In genomic region chr5:78243639-78244038, GRCh38 we compare ENCODE assay signal across 18 cellular contexts. TPM values are rescaled to one million over a fixed set of nuclear protein-coding genes. Genes with fewer than 3 reads are reported as not detected.
A peak's percentile ranks its signal among the peaks of the same experiment; 100 is the strongest.
DNase-seq lines count a peak whose midpoint lies in the region; ATAC-seq, FAIRE-seq and TF ChIP-seq lines count a peak whose summit lies in the region.
"Had no signal": no experiment of that assay in that cellular context is flagged by ENCODE, and none has a peak within 500 bp of the region (broad histone marks: within the 10 kb centered on the region; RNA-seq: fewer than 3 reads in every experiment).

No MANE protein-coding gene starts in this region.

- H3K27me3 Mint-ChIP-seq in astrocyte (ENCODE audit: low read depth, unreplicated experiment), result no peaks in the 10 kb centered on the region
- H3K27me3 Mint-ChIP-seq: stimulated activated memory B cell treated with anti-CD40 and anti-IgM and Interleukin-4, amounts not matched to agents 10 μg/mL and 1 μg/mL and 100 μg/mL, for 72 hours had no signal

- H3K9me3 Mint-ChIP-seq in astrocyte (ENCODE audit: unreplicated experiment), result no peaks in the 10 kb centered on the region
- H3K9me3 Mint-ChIP-seq: immature natural killer cell; stimulated activated memory B cell treated with anti-CD40 and anti-IgM and Interleukin-4, amounts not matched to agents 10 μg/mL and 1 μg/mL and 100 μg/mL, for 72 hours had no signal

- H3K9ac ChIP-seq in astrocyte (ENCODE audit: low read length), result no peak overlapping the region

- H3K4me1 Mint-ChIP-seq in astrocyte (ENCODE audit: low read depth, unreplicated experiment), result peaks cover 16% of the 10 kb centered on the region

- H3K36me3 ChIP-seq in astrocyte (ENCODE audit: insufficient read depth, low read length), result no peaks in the 10 kb centered on the region

- no peaks in the 10 kb centered on the region for H3K27me3 ChIP-seq in AG04450 (ENCODE audit: control insufficient read depth, insufficient read depth, low read length)
- no peaks in the 10 kb centered on the region for H3K27me3 ChIP-seq in astrocyte (ENCODE audit: insufficient read depth, low read length)
- H3K27me3 ChIP-seq: esophagus muscularis mucosa had no signal

- peaks cover 40% of the 10 kb centered on the region for H4K20me1 ChIP-seq in astrocyte (ENCODE audit: insufficient read depth, low read length)

- peak overlapping the region; percentile 28 for H3K4me2 ChIP-seq in astrocyte (ENCODE audit: low read length)

- no peak overlapping the region for H2AFZ ChIP-seq in astrocyte (ENCODE audit: low read depth, low read length)

- ATAC-seq in GM21737 (IDR thresholded peaks at IDR 0.05; ENCODE audit: unreplicated experiment), result no peak
- ATAC-seq: stimulated activated memory B cell treated with anti-CD40 and anti-IgM and Interleukin-4, amounts not matched to agents 10 μg/mL and 1 μg/mL and 100 μg/mL, for 72 hours had no signal

- CTCF ChIA-PET in AG04450 (lab: Charles Lee), result interaction anchor here (1.3 kb wide), 1 partner anchor 25 kb away, joined by 3 read pairs; no protein-coding TSS in a partner anchor

- H3K9me3 ChIP-seq in AG04450 (ENCODE audit: control insufficient read depth, insufficient read depth, low read length) (no peaks in the 10 kb centered on the region), astrocyte (ENCODE audit: insufficient read depth, low read depth, low read length) (no peaks in the 10 kb centered on the region)
- H3K9me3 ChIP-seq: esophagus muscularis mucosa had no signal

- peak; percentile 33 for DNase-seq in AG04450 (ENCODE audit: low read depth, low spot score)
- peak; percentile 30 for DNase-seq in H4 (ENCODE audit: low spot score)
- DNase-seq in astrocyte (ENCODE audit: low read depth), result peak; percentile 88
- peak; percentile 34 for DNase-seq in hepatic stellate cell (ENCODE audit: low spot score)
- no peak for DNase-seq in DMS 273 (lab: John Stamatoyannopoulos, UW; ENCODE audit: unreplicated experiment)
- DNase-seq in GM20000 (ENCODE audit: low spot score), result no peak
- no peak for DNase-seq in activated CD4-positive, CD25-positive, alpha-beta regulatory T cell treated with anti-CD3 and anti-CD28 coated beads, Interleukin-2, amount 50 U/mL, for 72 hours
- DNase-seq: activated CD8-positive, alpha-beta memory T cell treated with anti-CD3 and anti-CD28 coated beads for 24 hours; C1 segment of cervical spinal cord; immature natural killer cell; KBM-7; NCI-H1930; NCI-H774; stimulated activated CD4-positive, alpha-beta T cell treated with anti-CD3 and anti-CD28 coated beads, Interleukin-2, amount 100 ng/mL, for 24 hours had no signal

- no peak for FAIRE-seq in astrocyte (lab: Jason Lieb, UNC)
- FAIRE-seq: G401.6 had no signal

- TF ChIP-seq CTCF in AG04450 (IDR thresholded peaks at IDR 0.05; ENCODE audit: low read depth, low read length), result no peak
- no peak for TF ChIP-seq CTCF in astrocyte (IDR thresholded peaks at IDR 0.05; ENCODE audit: insufficient read depth, low read depth, low read length)
- no peak for TF ChIP-seq CTCF in GM20000 (IDR thresholded peaks at IDR 0.05; ENCODE audit: extremely low read depth, missing control alignments)

- no peak overlapping the region for H3K4me3 ChIP-seq in AG04450 (ENCODE audit: low read depth, low read length)
- no peak overlapping the region for H3K4me3 ChIP-seq in astrocyte (ENCODE audit: insufficient read depth, low read depth, low read length)
- H3K4me3 ChIP-seq: esophagus muscularis mucosa had no signal

- H3K36me3 Mint-ChIP-seq in astrocyte (ENCODE audit: low read depth, unreplicated experiment), result peaks cover 7% of the 10 kb centered on the region

- peaks cover 5% of the 10 kb centered on the region for H3K4me1 ChIP-seq in astrocyte (ENCODE audit: insufficient read depth, low read length)

- H3K27ac ChIP-seq in AG04450 (ENCODE audit: low read depth, low read length) (peak overlapping the region; percentile 66), astrocyte (ENCODE audit: low read depth, low read length) (peak overlapping the region; percentile 31)
- H3K27ac ChIP-seq: esophagus muscularis mucosa had no signal

- no peak overlapping the region for H3K4me3 Mint-ChIP-seq in astrocyte (ENCODE audit: unreplicated experiment)
- H3K4me3 Mint-ChIP-seq: immature natural killer cell; stimulated activated memory B cell treated with anti-CD40 and anti-IgM and Interleukin-4, amounts not matched to agents 10 μg/mL and 1 μg/mL and 100 μg/mL, for 72 hours had no signal

- POLR2A ChIA-PET in AG04450 (lab: Yijun Ruan, JAX), result no interaction called here

- H3K79me2 ChIP-seq in astrocyte (ENCODE audit: insufficient read depth, low read length), result peaks cover 19% of the 10 kb centered on the region

- H3K27ac Mint-ChIP-seq in astrocyte (ENCODE audit: unreplicated experiment), result no peak overlapping the region
- H3K27ac Mint-ChIP-seq: stimulated activated memory B cell treated with anti-CD40 and anti-IgM and Interleukin-4, amounts not matched to agents 10 μg/mL and 1 μg/mL and 100 μg/mL, for 72 hours had no signal

RNA-seq across cellular contexts. Expression of gene AP3B1, which starts 50.9 kb away (rescaled TPM):
- 66.1 and 67.0 TPM in 2 replicates for polyA plus RNA-seq in AG04450 (2011; rRNA removed)
- 40.5 and 69.9 TPM in 2 replicates for polyA minus RNA-seq in AG04450 (2011; rRNA and poly(A)+ RNA removed)
- total RNA-seq in H4 (2014; rRNA removed; shearing (Covaris generic)), result 30.2 and 41.6 TPM in 2 replicates
- 64.8 and 66.8 TPM in 2 replicates for total RNA-seq in astrocyte

Comparison
In these comparisons a context has a peak if more than half of its experiments do, and no peak if none do; other contexts are left out.
1. DNase-seq: peak in AG04450 (single experiment), H4 (single experiment), astrocyte (single experiment) and hepatic stellate cell (single experiment); none in DMS 273 (single experiment), GM20000 (single experiment) and activated CD4-positive, CD25-positive, alpha-beta regulatory T cell treated with anti-CD3 and anti-CD28 coated beads, Interleukin-2, amount 50 U/mL, for 72 hours (single experiment).